In the genomic region with DNA sequence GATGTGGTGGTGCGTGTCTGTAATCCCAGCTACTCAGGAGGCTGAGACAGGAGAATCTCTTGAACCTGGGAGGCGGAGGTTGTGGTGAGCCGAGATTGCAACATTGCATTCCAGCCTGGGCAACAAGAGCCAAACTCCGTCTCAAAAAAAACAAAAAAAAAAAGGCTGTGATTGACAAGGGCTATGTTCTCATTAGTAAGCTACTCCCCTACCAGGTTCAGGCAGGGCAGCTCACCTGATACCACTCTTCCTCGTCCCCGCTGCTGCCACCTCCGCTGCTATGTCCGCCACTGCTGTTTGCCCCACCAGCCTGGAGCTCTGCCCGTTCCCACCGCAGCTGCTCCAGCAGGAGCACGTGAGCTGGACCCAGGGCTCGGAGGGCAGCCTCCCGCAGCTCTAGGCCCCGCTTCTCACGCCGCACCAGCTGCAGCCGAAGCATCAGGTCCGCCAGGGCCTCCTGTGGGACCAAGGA, we compare ENCODE assay signal across 1 cellular context.
A peak's percentile ranks its signal among the peaks of the same experiment; 100 is the strongest.
TF ChIP-seq lines count a peak whose summit lies in the region.

No MANE protein-coding gene starts in this region.

TF ChIP-seq in HepG2, 621 proteins besides CTCF, POLR2A, EP300 and RAD21 (continued from another document and continues in another):
- TF ChIP-seq, protein P1, sequence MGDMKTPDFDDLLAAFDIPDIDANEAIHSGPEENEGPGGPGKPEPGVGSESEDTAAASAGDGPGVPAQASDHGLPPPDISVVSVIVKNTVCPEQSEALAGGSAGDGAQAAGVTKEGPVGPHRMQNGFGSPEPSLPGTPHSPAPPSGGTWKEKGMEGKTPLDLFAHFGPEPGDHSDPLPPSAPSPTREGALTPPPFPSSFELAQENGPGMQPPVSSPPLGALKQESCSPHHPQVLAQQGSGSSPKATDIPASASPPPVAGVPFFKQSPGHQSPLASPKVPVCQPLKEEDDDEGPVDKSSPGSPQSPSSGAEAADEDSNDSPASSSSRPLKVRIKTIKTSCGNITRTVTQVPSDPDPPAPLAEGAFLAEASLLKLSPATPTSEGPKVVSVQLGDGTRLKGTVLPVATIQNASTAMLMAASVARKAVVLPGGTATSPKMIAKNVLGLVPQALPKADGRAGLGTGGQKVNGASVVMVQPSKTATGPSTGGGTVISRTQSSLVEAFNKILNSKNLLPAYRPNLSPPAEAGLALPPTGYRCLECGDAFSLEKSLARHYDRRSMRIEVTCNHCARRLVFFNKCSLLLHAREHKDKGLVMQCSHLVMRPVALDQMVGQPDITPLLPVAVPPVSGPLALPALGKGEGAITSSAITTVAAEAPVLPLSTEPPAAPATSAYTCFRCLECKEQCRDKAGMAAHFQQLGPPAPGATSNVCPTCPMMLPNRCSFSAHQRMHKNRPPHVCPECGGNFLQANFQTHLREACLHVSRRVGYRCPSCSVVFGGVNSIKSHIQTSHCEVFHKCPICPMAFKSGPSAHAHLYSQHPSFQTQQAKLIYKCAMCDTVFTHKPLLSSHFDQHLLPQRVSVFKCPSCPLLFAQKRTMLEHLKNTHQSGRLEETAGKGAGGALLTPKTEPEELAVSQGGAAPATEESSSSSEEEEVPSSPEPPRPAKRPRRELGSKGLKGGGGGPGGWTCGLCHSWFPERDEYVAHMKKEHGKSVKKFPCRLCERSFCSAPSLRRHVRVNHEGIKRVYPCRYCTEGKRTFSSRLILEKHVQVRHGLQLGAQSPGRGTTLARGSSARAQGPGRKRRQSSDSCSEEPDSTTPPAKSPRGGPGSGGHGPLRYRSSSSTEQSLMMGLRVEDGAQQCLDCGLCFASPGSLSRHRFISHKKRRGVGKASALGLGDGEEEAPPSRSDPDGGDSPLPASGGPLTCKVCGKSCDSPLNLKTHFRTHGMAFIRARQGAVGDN (CRISPR knock-in tag; IDR thresholded peaks at IDR 0.05) = peak; percentile 95
- peak; percentile 10; the same call in 1 of the 2 replicates for TF ChIP-seq HDAC2 (CRISPR knock-in tag; IDR thresholded peaks at IDR 0.05)
- TF ChIP-seq BRCA1 (CRISPR knock-in tag; IDR thresholded peaks at IDR 0.05) = no peak
- TF ChIP-seq ZNF7 (CRISPR knock-in tag; IDR thresholded peaks at IDR 0.05) = 0 out of 2 replicates have a peak, but pooled peaks have one; percentile 17
- TF ChIP-seq HIVEP1 (CRISPR knock-in tag; IDR thresholded peaks at IDR 0.05) = peak; percentile 46; the same call in 1 of the 2 replicates
- peak; percentile 40; the same call in 1 of the 2 replicates for TF ChIP-seq RARA (CRISPR knock-in tag; IDR thresholded peaks at IDR 0.05)
- TF ChIP-seq ZNF10 (CRISPR knock-in tag; IDR thresholded peaks at IDR 0.05; ENCODE audit: borderline replicate concordance, low read depth) = no peak
- no peak for TF ChIP-seq KLF6 (CRISPR knock-in tag; IDR thresholded peaks at IDR 0.05)
- TF ChIP-seq TCF7L2 (IDR thresholded peaks at IDR 0.05; ENCODE audit: low read depth, low read length) = no peak
- TF ChIP-seq NR2F6 (IDR thresholded peaks at IDR 0.05) = no peak
- 0 out of 2 replicates have a peak, but pooled peaks have one; percentile 30 for TF ChIP-seq NR2F6 (CRISPR knock-in tag; IDR thresholded peaks at IDR 0.05)
- peak; percentile 31; the same call in 1 of the 2 replicates for TF ChIP-seq TAF1 (CRISPR knock-in tag; IDR thresholded peaks at IDR 0.05)
- TF ChIP-seq YEATS2 (CRISPR knock-in tag; IDR thresholded peaks at IDR 0.05; ENCODE audit: borderline replicate concordance) = 0 out of 2 replicates have a peak, but pooled peaks have one; percentile 32
- TF ChIP-seq ZNF33B (CRISPR knock-in tag; IDR thresholded peaks at IDR 0.05) = peak; percentile 59; the same call in 1 of the 2 replicates
- TF ChIP-seq PHF8 (CRISPR knock-in tag; IDR thresholded peaks at IDR 0.05) = peak; percentile 53; the same call in 1 of the 2 replicates
- TF ChIP-seq, protein P2, sequence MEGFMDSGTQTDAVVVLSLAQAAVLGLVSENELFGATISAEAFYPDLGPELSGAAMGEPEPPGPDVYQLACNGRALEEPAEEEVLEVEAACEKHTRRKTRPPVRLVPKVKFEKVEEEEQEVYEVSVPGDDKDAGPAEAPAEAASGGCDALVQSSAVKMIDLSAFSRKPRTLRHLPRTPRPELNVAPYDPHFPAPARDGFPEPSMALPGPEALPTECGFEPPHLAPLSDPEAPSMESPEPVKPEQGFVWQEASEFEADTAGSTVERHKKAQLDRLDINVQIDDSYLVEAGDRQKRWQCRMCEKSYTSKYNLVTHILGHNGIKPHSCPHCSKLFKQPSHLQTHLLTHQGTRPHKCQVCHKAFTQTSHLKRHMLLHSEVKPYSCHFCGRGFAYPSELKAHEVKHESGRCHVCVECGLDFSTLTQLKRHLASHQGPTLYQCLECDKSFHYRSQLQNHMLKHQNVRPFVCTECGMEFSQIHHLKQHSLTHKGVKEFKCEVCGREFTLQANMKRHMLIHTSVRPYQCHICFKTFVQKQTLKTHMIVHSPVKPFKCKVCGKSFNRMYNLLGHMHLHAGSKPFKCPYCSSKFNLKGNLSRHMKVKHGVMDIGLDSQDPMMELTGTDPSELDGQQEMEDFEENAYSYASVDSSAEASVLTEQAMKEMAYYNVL (CRISPR knock-in tag; IDR thresholded peaks at IDR 0.05; ENCODE audit: borderline replicate concordance) = no peak
- TF ChIP-seq CBX5 (CRISPR knock-in tag; IDR thresholded peaks at IDR 0.05; ENCODE audit: borderline replicate concordance) = peak; percentile 60; the same call in 1 of the 2 replicates
- TF ChIP-seq ZNF234 (CRISPR knock-in tag; conservative IDR thresholded peaks at IDR 0.05) = no peak
- TF ChIP-seq ADNP (CRISPR knock-in tag; IDR thresholded peaks at IDR 0.05) = peak; percentile 65; the same call in 1 of the 2 replicates
- no peak for TF ChIP-seq TAF15 (IDR thresholded peaks at IDR 0.05; ENCODE audit: low read depth, low read length, poor library complexity, severe bottlenecking)
- peak; percentile 80; the same call in 1 of the 2 replicates for TF ChIP-seq ZNF460 (CRISPR knock-in tag; IDR thresholded peaks at IDR 0.05; ENCODE audit: borderline replicate concordance)
- no peak for TF ChIP-seq PTBP1 (IDR thresholded peaks at IDR 0.05; ENCODE audit: low read depth, low read length, poor library complexity, severe bottlenecking)
- no peak for TF ChIP-seq ZNF124 (CRISPR knock-in tag; IDR thresholded peaks at IDR 0.05)
- TF ChIP-seq RBFOX2 (IDR thresholded peaks at IDR 0.05; ENCODE audit: low read depth, low read length) = peak; percentile 32; the same call in 1 of the 2 replicates
- TF ChIP-seq, protein P3, sequence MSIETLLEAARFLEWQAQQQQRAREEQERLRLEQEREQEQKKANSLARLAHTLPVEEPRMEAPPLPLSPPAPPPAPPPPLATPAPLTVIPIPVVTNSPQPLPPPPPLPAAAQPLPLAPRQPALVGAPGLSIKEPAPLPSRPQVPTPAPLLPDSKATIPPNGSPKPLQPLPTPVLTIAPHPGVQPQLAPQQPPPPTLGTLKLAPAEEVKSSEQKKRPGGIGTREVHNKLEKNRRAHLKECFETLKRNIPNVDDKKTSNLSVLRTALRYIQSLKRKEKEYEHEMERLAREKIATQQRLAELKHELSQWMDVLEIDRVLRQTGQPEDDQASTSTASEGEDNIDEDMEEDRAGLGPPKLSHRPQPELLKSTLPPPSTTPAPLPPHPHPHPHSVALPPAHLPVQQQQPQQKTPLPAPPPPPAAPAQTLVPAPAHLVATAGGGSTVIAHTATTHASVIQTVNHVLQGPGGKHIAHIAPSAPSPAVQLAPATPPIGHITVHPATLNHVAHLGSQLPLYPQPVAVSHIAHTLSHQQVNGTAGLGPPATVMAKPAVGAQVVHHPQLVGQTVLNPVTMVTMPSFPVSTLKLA (IDR thresholded peaks at IDR 0.05) = no peak
- TF ChIP-seq, protein P4, sequence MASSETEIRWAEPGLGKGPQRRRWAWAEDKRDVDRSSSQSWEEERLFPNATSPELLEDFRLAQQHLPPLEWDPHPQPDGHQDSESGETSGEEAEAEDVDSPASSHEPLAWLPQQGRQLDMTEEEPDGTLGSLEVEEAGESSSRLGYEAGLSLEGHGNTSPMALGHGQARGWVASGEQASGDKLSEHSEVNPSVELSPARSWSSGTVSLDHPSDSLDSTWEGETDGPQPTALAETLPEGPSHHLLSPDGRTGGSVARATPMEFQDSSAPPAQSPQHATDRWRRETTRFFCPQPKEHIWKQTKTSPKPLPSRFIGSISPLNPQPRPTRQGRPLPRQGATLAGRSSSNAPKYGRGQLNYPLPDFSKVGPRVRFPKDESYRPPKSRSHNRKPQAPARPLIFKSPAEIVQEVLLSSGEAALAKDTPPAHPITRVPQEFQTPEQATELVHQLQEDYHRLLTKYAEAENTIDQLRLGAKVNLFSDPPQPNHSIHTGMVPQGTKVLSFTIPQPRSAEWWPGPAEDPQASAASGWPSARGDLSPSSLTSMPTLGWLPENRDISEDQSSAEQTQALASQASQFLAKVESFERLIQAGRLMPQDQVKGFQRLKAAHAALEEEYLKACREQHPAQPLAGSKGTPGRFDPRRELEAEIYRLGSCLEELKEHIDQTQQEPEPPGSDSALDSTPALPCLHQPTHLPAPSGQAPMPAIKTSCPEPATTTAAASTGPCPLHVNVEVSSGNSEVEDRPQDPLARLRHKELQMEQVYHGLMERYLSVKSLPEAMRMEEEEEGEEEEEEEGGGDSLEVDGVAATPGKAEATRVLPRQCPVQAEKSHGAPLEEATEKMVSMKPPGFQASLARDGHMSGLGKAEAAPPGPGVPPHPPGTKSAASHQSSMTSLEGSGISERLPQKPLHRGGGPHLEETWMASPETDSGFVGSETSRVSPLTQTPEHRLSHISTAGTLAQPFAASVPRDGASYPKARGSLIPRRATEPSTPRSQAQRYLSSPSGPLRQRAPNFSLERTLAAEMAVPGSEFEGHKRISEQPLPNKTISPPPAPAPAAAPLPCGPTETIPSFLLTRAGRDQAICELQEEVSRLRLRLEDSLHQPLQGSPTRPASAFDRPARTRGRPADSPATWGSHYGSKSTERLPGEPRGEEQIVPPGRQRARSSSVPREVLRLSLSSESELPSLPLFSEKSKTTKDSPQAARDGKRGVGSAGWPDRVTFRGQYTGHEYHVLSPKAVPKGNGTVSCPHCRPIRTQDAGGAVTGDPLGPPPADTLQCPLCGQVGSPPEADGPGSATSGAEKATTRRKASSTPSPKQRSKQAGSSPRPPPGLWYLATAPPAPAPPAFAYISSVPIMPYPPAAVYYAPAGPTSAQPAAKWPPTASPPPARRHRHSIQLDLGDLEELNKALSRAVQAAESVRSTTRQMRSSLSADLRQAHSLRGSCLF (CRISPR knock-in tag; IDR thresholded peaks at IDR 0.05; ENCODE audit: borderline replicate concordance) = no peak
- peak; percentile 17; the same call in 1 of the 2 replicates for TF ChIP-seq HNF4G (IDR thresholded peaks at IDR 0.05; ENCODE audit: borderline replicate concordance, low read depth, low read length)
- TF ChIP-seq HNF4G (CRISPR knock-in tag; IDR thresholded peaks at IDR 0.05; ENCODE audit: borderline replicate concordance, low read depth) = no peak
- TF ChIP-seq ZNF891 (CRISPR knock-in tag; IDR thresholded peaks at IDR 0.05) = peak; percentile 61; the same call in 1 of the 2 replicates
- TF ChIP-seq, protein P5, sequence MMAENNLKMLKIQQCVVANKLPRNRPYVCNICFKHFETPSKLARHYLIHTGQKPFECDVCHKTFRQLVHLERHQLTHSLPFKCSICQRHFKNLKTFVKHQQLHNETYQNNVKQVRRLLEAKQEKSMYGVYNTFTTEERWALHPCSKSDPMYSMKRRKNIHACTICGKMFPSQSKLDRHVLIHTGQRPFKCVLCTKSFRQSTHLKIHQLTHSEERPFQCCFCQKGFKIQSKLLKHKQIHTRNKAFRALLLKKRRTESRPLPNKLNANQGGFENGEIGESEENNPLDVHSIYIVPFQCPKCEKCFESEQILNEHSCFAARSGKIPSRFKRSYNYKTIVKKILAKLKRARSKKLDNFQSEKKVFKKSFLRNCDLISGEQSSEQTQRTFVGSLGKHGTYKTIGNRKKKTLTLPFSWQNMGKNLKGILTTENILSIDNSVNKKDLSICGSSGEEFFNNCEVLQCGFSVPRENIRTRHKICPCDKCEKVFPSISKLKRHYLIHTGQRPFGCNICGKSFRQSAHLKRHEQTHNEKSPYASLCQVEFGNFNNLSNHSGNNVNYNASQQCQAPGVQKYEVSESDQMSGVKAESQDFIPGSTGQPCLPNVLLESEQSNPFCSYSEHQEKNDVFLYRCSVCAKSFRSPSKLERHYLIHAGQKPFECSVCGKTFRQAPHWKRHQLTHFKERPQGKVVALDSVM (CRISPR knock-in tag; IDR thresholded peaks at IDR 0.05) = peak; percentile 99
- TF ChIP-seq ZNF713 (CRISPR knock-in tag; IDR thresholded peaks at IDR 0.05) = no peak
- TF ChIP-seq, protein P6, sequence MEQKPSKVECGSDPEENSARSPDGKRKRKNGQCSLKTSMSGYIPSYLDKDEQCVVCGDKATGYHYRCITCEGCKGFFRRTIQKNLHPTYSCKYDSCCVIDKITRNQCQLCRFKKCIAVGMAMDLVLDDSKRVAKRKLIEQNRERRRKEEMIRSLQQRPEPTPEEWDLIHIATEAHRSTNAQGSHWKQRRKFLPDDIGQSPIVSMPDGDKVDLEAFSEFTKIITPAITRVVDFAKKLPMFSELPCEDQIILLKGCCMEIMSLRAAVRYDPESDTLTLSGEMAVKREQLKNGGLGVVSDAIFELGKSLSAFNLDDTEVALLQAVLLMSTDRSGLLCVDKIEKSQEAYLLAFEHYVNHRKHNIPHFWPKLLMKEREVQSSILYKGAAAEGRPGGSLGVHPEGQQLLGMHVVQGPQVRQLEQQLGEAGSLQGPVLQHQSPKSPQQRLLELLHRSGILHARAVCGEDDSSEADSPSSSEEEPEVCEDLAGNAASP (CRISPR knock-in tag; IDR thresholded peaks at IDR 0.05; ENCODE audit: borderline replicate concordance) = peak; percentile 36
- no peak for TF ChIP-seq ZNF510 (CRISPR knock-in tag; IDR thresholded peaks at IDR 0.05; ENCODE audit: low read depth)
- TF ChIP-seq, protein P7, sequence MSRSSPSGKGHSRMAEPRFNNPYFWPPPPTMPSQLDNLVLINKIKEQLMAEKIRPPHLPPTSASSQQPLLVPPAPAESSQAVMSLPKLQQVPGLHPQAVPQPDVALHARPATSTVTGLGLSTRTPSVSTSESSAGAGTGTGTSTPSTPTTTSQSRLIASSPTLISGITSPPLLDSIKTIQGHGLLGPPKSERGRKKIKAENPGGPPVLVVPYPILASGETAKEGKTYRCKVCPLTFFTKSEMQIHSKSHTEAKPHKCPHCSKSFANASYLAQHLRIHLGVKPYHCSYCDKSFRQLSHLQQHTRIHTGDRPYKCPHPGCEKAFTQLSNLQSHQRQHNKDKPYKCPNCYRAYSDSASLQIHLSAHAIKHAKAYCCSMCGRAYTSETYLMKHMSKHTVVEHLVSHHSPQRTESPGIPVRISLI (CRISPR knock-in tag; IDR thresholded peaks at IDR 0.05; ENCODE audit: borderline replicate concordance) = peak; percentile 94
- TF ChIP-seq, protein P8, sequence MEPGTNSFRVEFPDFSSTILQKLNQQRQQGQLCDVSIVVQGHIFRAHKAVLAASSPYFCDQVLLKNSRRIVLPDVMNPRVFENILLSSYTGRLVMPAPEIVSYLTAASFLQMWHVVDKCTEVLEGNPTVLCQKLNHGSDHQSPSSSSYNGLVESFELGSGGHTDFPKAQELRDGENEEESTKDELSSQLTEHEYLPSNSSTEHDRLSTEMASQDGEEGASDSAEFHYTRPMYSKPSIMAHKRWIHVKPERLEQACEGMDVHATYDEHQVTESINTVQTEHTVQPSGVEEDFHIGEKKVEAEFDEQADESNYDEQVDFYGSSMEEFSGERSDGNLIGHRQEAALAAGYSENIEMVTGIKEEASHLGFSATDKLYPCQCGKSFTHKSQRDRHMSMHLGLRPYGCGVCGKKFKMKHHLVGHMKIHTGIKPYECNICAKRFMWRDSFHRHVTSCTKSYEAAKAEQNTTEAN (CRISPR knock-in tag; conservative IDR thresholded peaks at IDR 0.05) = no peak
- peak; percentile 55 for TF ChIP-seq THAP11 (CRISPR knock-in tag; IDR thresholded peaks at IDR 0.05)
- TF ChIP-seq FOXJ3 (CRISPR knock-in tag; IDR thresholded peaks at IDR 0.05; ENCODE audit: borderline replicate concordance) = no peak
- peak; percentile 21; the same call in 1 of the 2 replicates for TF ChIP-seq ZNF556 (CRISPR knock-in tag; IDR thresholded peaks at IDR 0.05; ENCODE audit: borderline replicate concordance)
- peak; percentile 32; the same call in 1 of the 2 replicates for TF ChIP-seq SOX5 (CRISPR knock-in tag; IDR thresholded peaks at IDR 0.05; ENCODE audit: borderline replicate concordance)
- TF ChIP-seq HNRNPLL (IDR thresholded peaks at IDR 0.05; ENCODE audit: low read depth, low read length, poor library complexity, severe bottlenecking) = peak; percentile 51
